14 cellular contexts compared by ENCODE assay signal in the genomic region with DNA sequence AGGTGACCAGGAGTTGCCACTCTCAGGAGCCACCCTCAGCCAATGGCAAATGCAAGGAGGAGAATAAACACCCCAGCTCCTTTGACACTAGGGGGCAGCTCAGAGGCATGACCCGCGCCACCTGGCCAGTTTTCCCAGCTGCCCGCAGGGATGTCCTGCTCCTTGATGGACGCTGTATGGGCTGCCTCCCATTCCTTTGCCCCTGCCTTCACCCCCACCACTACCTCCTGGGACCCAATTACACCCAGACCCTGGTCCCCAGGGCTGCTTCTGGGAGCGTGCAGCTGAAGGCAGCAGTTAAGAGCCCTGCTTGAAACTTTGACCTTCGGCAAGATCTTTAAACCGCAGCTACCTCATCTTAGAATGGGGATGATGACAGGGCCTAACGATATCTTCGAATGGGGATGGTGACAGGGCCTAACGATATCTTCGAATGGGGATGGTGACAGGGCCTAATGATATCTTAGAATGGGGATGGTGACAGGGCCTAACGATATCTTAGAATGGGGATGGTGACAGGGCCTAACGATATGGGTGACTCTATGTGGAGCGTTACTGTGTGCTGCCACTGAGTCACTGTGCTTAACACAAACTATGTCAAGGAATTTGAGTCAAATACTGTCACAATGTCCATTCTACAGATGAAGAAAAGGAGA.
DNase-seq lines count a peak whose midpoint lies in the region; ATAC-seq, FAIRE-seq and TF ChIP-seq lines count a peak whose summit lies in the region.
"Had no signal": no experiment of that assay in that cellular context is flagged by ENCODE, and none has a peak within 500 bp of the region (broad histone marks: within the 10 kb centered on the region; RNA-seq: fewer than 3 reads in every experiment).

No MANE protein-coding gene starts in this region.

- no TSS peak for BruUV-seq in HepG2 (replicated peaks; lab: Mats Ljungman, UMichigan)

- H3K4me1 Mint-ChIP-seq in activated CD8-positive, alpha-beta T cell treated with anti-CD3 and anti-CD28 coated beads for 36 hours (ENCODE audit: low read depth): no peaks in the 10 kb centered on the region

- H3K4me2 ChIP-seq in HepG2 (ENCODE audit: low read depth, low read length): no peak overlapping the region
- H3K4me2 ChIP-seq: BLaER1 had no signal

- TF ChIP-seq EP300 in HepG2 (IDR thresholded peaks at IDR 0.05; ENCODE audit: low read depth in 2 of 2, low read length in 2 of 2): no peak
- no peak for TF ChIP-seq EP300 in HepG2 (CRISPR knock-in tag; IDR thresholded peaks at IDR 0.05; ENCODE audit: borderline replicate concordance)

- no peaks in the 10 kb centered on the region for H3K9me3 Mint-ChIP-seq in activated CD8-positive, alpha-beta T cell treated with anti-CD3 and anti-CD28 coated beads for 36 hours
- H3K9me3 Mint-ChIP-seq: activated T-helper 2 cell treated with anti-CD3 and anti-CD28 coated beads, Interferon-gamma antibody, Interleukin-2, Interleukin-4, amounts not matched to agents 10 μg/mL and 5 μg/mL and 100 μg/mL, durations not matched to agents 14 hours and 24 hours and 36 hours; T-helper 1 cell treated with Interleukin-12 subunit alpha and Interleukin-12 subunit beta and Interleukin-4 antibody, amounts not matched to agents 30 μg/mL and 1 μg/mL, for 36 hours had no signal

- CTCF ChIA-PET in HepG2 (lab: Yijun Ruan, JAX; ENCODE audit: low intra/inter-chr PET ratio, low total read pairs): interaction anchor here (0.6 kb wide), 1 partner anchor 135 kb away, joined by 4 read pairs; no protein-coding TSS in a partner anchor
- CTCF ChIA-PET in activated CD8-positive, alpha-beta T cell treated with anti-CD3 and anti-CD28 coated beads for 36 hours (lab: Charles Lee): interaction anchor here (1.0 kb wide), 1 partner anchor 123 kb away, joined by 3 read pairs; no protein-coding TSS in a partner anchor

- intact Hi-C loops in HepG2 (cut with micrococcal nuclease; ENCODE audit: unreplicated experiment): no loop called here
- intact Hi-C loops in activated CD8-positive, alpha-beta T cell treated with anti-CD3 and anti-CD28 coated beads for 36 hours (cut with micrococcal nuclease): no loop called here

- no peak overlapping the region for H2AFZ ChIP-seq in HepG2 (ENCODE audit: low read length)

- H3K27ac Mint-ChIP-seq in activated CD8-positive, alpha-beta T cell treated with anti-CD3 and anti-CD28 coated beads for 36 hours: no peak overlapping the region
- H3K27ac Mint-ChIP-seq: activated T-helper 2 cell treated with anti-CD3 and anti-CD28 coated beads, Interferon-gamma antibody, Interleukin-2, Interleukin-4, amounts not matched to agents 10 μg/mL and 5 μg/mL and 100 μg/mL, durations not matched to agents 14 hours and 24 hours and 36 hours; T-helper 1 cell treated with Interleukin-12 subunit alpha and Interleukin-12 subunit beta and Interleukin-4 antibody, amounts not matched to agents 30 μg/mL and 1 μg/mL, for 36 hours had no signal

- H3K9me3 ChIP-seq in HepG2 (ENCODE audit: low read length): no peaks in the 10 kb centered on the region
- H3K9me3 ChIP-seq: ascending aorta, BLaER1 had no signal

- H3K9ac ChIP-seq in HepG2 (ENCODE audit: insufficient read depth, low read depth, low read length): no peak overlapping the region
- H3K9ac ChIP-seq: BLaER1 had no signal

- no peak overlapping the region for H3K4me3 Mint-ChIP-seq in activated CD8-positive, alpha-beta T cell treated with anti-CD3 and anti-CD28 coated beads for 36 hours
- H3K4me3 Mint-ChIP-seq: T-helper 1 cell treated with Interleukin-12 subunit alpha and Interleukin-12 subunit beta and Interleukin-4 antibody, amounts not matched to agents 30 μg/mL and 1 μg/mL, for 36 hours had no signal

- H3K4me3 ChIP-seq in HFF-Myc (replicated peaks; ENCODE audit: low read depth, low read length) (no peak overlapping the region), astrocyte of the spinal cord (ENCODE audit: low read depth, low read length) (no peak overlapping the region), HepG2 (replicated peaks in 1 of 3; ENCODE audit: insufficient read depth in 1 of 3, low read depth in 2 of 3, low read length in 3 of 3) (no peak overlapping the region)
- H3K4me3 ChIP-seq: ascending aorta, BLaER1 had no signal

- H3K36me3 Mint-ChIP-seq in activated CD8-positive, alpha-beta T cell treated with anti-CD3 and anti-CD28 coated beads for 36 hours (ENCODE audit: low read depth): no peaks in the 10 kb centered on the region

- no peak for TF ChIP-seq POLR2A in HepG2 (IDR thresholded peaks at IDR 0.05; ENCODE audit: insufficient read depth in 1 of 2, low read depth in 2 of 2, low read length in 2 of 2)
- no peak for TF ChIP-seq POLR2A in H54 (IDR thresholded peaks at IDR 0.05; ENCODE audit: low read depth, low read length)

- 28% methylated on average over 12 of the region's 14 CpGs for WGBS in HepG2 (ENCODE audit: low lambda C conversion rate)

- FAIRE-seq in HepG2 (lab: Jason Lieb, UNC) (no peak), H54 (lab: Jason Lieb, UNC) (no peak)
- FAIRE-seq: islet of Langerhans had no signal

- peaks cover 2% of the 10 kb centered on the region for H3K27me3 Mint-ChIP-seq in activated CD8-positive, alpha-beta T cell treated with anti-CD3 and anti-CD28 coated beads for 36 hours

- H3K36me3 ChIP-seq in HepG2 (replicated peaks in 1 of 2; ENCODE audit: control insufficient read depth in 1 of 2, insufficient read depth in 2 of 2, low read length in 2 of 2): no peaks in the 10 kb centered on the region
- H3K36me3 ChIP-seq: ascending aorta, BLaER1 had no signal

- in situ Hi-C loops in astrocyte of the spinal cord (cut with HindIII; ENCODE audit: low sequenced_read_pairs): no loop called here
- in situ Hi-C loops in HepG2 (cut with HindIII; ENCODE audit: extremely low pct_ligation_motif_present, low pct_unique_long_range_greater_than_20kb): no loop called here

- H4K20me1 ChIP-seq in HepG2 (ENCODE audit: insufficient read depth, low read length): no peaks in the 10 kb centered on the region
- H4K20me1 ChIP-seq: BLaER1 had no signal

- no peaks in the 10 kb centered on the region for H3K27me3 ChIP-seq in HepG2 (ENCODE audit: control insufficient read depth in 1 of 2, insufficient read depth in 2 of 2, low read length in 2 of 2)
- H3K27me3 ChIP-seq: ascending aorta, BLaER1 had no signal

- no peaks in the 10 kb centered on the region for H3K4me1 ChIP-seq in HepG2 (ENCODE audit: insufficient read depth, low read length)
- H3K4me1 ChIP-seq: ascending aorta, BLaER1 had no signal

- no peak for TF ChIP-seq RAD21 in HepG2 (CRISPR knock-in tag; IDR thresholded peaks at IDR 0.05)

- H3K79me2 ChIP-seq in HepG2 (ENCODE audit: insufficient read depth, low read length): no peaks in the 10 kb centered on the region

- POLR2A ChIA-PET in HepG2 (lab: Yijun Ruan, JAX): no interaction called here
- POLR2A ChIA-PET in activated CD8-positive, alpha-beta T cell treated with anti-CD3 and anti-CD28 coated beads for 36 hours (lab: Charles Lee): no interaction called here

- no peak overlapping the region for H3K27ac ChIP-seq in HepG2 (ENCODE audit: extremely low read length, insufficient read depth, low read length)
- H3K27ac ChIP-seq: ascending aorta, BLaER1 had no signal

- peak; percentile 6 for TF ChIP-seq CTCF in HFF-Myc (IDR thresholded peaks at IDR 0.05; ENCODE audit: low read depth, low read length, missing control alignments)
- TF ChIP-seq CTCF in astrocyte of the spinal cord (IDR thresholded peaks at IDR 0.05; ENCODE audit: low read depth, low read length): peak; percentile 2
- peak; percentile 53 for TF ChIP-seq CTCF in HepG2 (CRISPR knock-in tag; IDR thresholded peaks at IDR 0.05)
- TF ChIP-seq CTCF in activated CD8-positive, alpha-beta T cell treated with anti-CD3 and anti-CD28 coated beads for 36 hours (IDR thresholded peaks at IDR 0.05): no peak

- DNase-seq in ELF-1 (ENCODE audit: low read depth, low spot score) (peak; percentile 62), HFF-Myc (ENCODE audit: extremely low read depth, low read depth) (no peak), astrocyte of the spinal cord (ENCODE audit: low read depth, low spot score) (no peak), HepG2 (ENCODE audit: low spot score) (no peak), SKM-1 treated with dmso at 0.1 percent for 144 hours (lab: John Stamatoyannopoulos, UW; ENCODE audit: unreplicated experiment) (no peak), H54 (ENCODE audit: insufficient read length, low spot score) (no peak)
- no peak for DNase-seq in activated CD8-positive, alpha-beta T cell treated with anti-CD3 and anti-CD28 coated beads for 36 hours
- DNase-seq: dermis blood vessel endothelial cell had no signal

- peak; percentile 70 for ATAC-seq in HepG2
- no peak for ATAC-seq in HG02571 (IDR thresholded peaks at IDR 0.05; ENCODE audit: unreplicated experiment)
- ATAC-seq in activated CD8-positive, alpha-beta T cell treated with anti-CD3 and anti-CD28 coated beads for 36 hours: no peak

TF ChIP-seq in HepG2, 621 proteins besides CTCF, POLR2A, EP300 and RAD21:
- TF ChIP-seq SMC3 (IDR thresholded peaks at IDR 0.05; ENCODE audit: low read length) (0 out of 2 replicates have a peak, but pooled peaks have one; percentile 17), ZNF274 (CRISPR knock-in tag; IDR thresholded peaks at IDR 0.05) (no peak), STAG1 (CRISPR knock-in tag; IDR thresholded peaks at IDR 0.05) (peak; percentile 54), BHLHE40 (IDR thresholded peaks at IDR 0.05; ENCODE audit: low read length) (no peak)
- TF ChIP-seq, protein P1, sequence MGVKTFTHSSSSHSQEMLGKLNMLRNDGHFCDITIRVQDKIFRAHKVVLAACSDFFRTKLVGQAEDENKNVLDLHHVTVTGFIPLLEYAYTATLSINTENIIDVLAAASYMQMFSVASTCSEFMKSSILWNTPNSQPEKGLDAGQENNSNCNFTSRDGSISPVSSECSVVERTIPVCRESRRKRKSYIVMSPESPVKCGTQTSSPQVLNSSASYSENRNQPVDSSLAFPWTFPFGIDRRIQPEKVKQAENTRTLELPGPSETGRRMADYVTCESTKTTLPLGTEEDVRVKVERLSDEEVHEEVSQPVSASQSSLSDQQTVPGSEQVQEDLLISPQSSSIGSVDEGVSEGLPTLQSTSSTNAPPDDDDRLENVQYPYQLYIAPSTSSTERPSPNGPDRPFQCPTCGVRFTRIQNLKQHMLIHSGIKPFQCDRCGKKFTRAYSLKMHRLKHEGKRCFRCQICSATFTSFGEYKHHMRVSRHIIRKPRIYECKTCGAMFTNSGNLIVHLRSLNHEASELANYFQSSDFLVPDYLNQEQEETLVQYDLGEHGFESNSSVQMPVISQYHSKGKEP (CRISPR knock-in tag; IDR thresholded peaks at IDR 0.05): no peak
